ENCODE assay signal across 9 cellular contexts in genomic region chr4:76752911-76753494, GRCh38.
A peak's percentile ranks its signal among the peaks of the same experiment; 100 is the strongest.
DNase-seq lines count a peak whose midpoint lies in the region; ATAC-seq and FAIRE-seq lines count a peak whose summit lies in the region.
"Had no signal": no experiment of that assay in that cellular context is flagged by ENCODE, and none has a peak within 500 bp of the region (broad histone marks: within the 10 kb centered on the region; RNA-seq: fewer than 3 reads in every experiment).

No MANE protein-coding gene starts in this region.

- CTCF ChIA-PET in activated naive CD4-positive, alpha-beta T cell treated with anti-CD3 and anti-CD28 coated beads for 36 hours (lab: Charles Lee): interaction anchor here (1.0 kb wide), 1 partner anchor 292 kb away, joined by 3 read pairs; no protein-coding TSS in a partner anchor

- no peaks in the 10 kb centered on the region for H3K4me1 ChIP-seq in right cardiac atrium (ENCODE audit: control insufficient read depth, insufficient read depth, low read length)

- peak; percentile 75 to 87 for ATAC-seq in right cardiac atrium

- 45% methylated on average over 2 of the region's 2 CpGs for WGBS in right cardiac atrium

- H3K4me3 ChIP-seq in right cardiac atrium (ENCODE audit: low read length) (no peak overlapping the region), H7 (ENCODE audit: insufficient read depth, low read depth, low read length) (no peak overlapping the region)

- peak; percentile 63 for FAIRE-seq in urothelium cell line (lab: Jason Lieb, UNC)

- H3K9me3 ChIP-seq in right cardiac atrium (ENCODE audit: control insufficient read depth, low read length): no peaks in the 10 kb centered on the region

- intact Hi-C loops in activated naive CD4-positive, alpha-beta T cell treated with anti-CD3 and anti-CD28 coated beads for 36 hours (cut with micrococcal nuclease): no loop called here
- intact Hi-C loops in right cardiac atrium (cut with DNase I): loop anchor here in 3 of 4 donors (10.0 kb wide), 3 partner anchors 58 to 318 kb away; partner anchors contain the start of gene SHROOM3 (in 1 of the 3)

- H3K27ac Mint-ChIP-seq in activated naive CD4-positive, alpha-beta T cell treated with anti-CD3 and anti-CD28 coated beads for 36 hours: no peak overlapping the region

- H3K36me3 Mint-ChIP-seq in activated naive CD4-positive, alpha-beta T cell treated with anti-CD3 and anti-CD28 coated beads for 36 hours (ENCODE audit: low read depth): no peaks in the 10 kb centered on the region

- H3K4me3 Mint-ChIP-seq in activated naive CD4-positive, alpha-beta T cell treated with anti-CD3 and anti-CD28 coated beads for 36 hours: no peak overlapping the region

- H3K27ac ChIP-seq in right cardiac atrium (ENCODE audit: low read length): peak overlapping the region; percentile 56

- peaks cover 2% of the 10 kb centered on the region for H3K4me1 Mint-ChIP-seq in activated naive CD4-positive, alpha-beta T cell treated with anti-CD3 and anti-CD28 coated beads for 36 hours (ENCODE audit: low read depth)

- peak; percentile 23 for DNase-seq in activated naive CD4-positive, alpha-beta T cell treated with anti-CD3 and anti-CD28 coated beads for 36 hours
- no peak for DNase-seq in activated naive CD4-positive, alpha-beta T cell treated with anti-CD3 and anti-CD28 coated beads, Interleukin-2, amount 50 U/mL, for 16 hours
- DNase-seq in amniotic epithelial cell (ENCODE audit: low read depth): peak; percentile 94
- DNase-seq in right cardiac atrium: peak in 1 of 3 donors; percentile 26
- DNase-seq in urothelium cell line (ENCODE audit: low spot score): peak; percentile 86
- no peak for DNase-seq in putamen (ENCODE audit: low spot score)
- DNase-seq in H7: no peak
- DNase-seq in NOMO-1 treated with dmso at 0.1 percent for 144 hours (lab: John Stamatoyannopoulos, UW; ENCODE audit: unreplicated experiment): no peak
- DNase-seq: stimulated activated CD4-positive, alpha-beta T cell treated with anti-CD3 and anti-CD28 coated beads, Interleukin-15, amount 100 ng/mL, for 24 hours had no signal

- H3K27me3 ChIP-seq in right cardiac atrium (ENCODE audit: control insufficient read depth, insufficient read depth) (no peaks in the 10 kb centered on the region), H7 (ENCODE audit: control insufficient read depth, insufficient read depth, low read length) (no peaks in the 10 kb centered on the region)

- peaks cover 4% of the 10 kb centered on the region for H3K9me3 Mint-ChIP-seq in activated naive CD4-positive, alpha-beta T cell treated with anti-CD3 and anti-CD28 coated beads for 36 hours

- H3K27me3 Mint-ChIP-seq in activated naive CD4-positive, alpha-beta T cell treated with anti-CD3 and anti-CD28 coated beads for 36 hours (ENCODE audit: low read depth): peaks cover 21% of the 10 kb centered on the region

- H3K36me3 ChIP-seq in H7 (replicated peaks; ENCODE audit: control insufficient read depth, insufficient read depth, low read length): peaks cover 20% of the 10 kb centered on the region

Comparison
In these comparisons a context has a peak if more than half of its experiments do, and no peak if none do; other contexts are left out.
1. DNase-seq: peak in activated naive CD4-positive, alpha-beta T cell treated with anti-CD3 and anti-CD28 coated beads for 36 hours (single experiment), amniotic epithelial cell (single experiment) and urothelium cell line (single experiment); none in activated naive CD4-positive, alpha-beta T cell treated with anti-CD3 and anti-CD28 coated beads, Interleukin-2, amount 50 U/mL, for 16 hours (single experiment), putamen (single experiment), H7 (single experiment) and NOMO-1 treated with dmso at 0.1 percent for 144 hours (single experiment).